In the genomic region with DNA sequence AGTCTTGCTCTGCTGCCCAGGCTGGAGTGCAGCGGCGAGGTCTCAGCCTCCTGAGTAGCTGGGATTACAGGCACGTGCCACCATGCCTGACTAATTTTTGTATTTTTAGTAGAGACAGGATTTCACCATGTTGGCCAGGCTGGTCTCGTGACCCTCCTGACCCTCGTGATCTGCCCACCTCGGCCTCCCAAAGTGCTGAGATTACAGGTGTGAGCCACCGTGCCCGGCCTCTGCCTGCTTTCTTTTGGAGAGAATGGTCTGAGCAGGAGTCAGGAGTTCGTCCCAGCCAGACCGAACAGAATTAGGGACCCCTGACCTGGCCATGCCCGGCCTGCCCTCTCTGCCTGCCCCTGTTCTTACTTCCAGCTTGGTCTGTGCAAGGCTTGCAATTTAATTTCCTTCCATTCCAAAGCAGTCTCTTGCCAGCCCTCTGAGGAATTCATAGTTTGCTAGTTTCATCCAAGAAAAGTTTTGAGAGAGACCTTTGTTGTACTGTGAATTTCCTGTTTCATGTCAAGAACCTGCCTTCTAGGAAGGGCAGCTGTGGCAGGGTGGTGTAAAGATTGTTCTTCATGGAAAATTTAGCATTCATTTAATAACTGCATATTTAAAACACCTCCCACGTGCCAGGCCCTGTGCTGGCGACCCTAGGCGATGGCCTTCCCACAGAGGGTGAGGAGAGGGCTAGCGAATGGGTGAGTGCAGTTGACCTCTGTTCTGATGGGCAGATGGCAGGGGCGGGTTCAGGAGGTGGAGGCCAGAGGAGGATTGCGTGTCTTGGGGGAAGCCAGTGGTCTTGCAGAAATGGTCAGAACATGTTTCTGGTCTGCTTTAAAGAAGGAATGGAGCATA, we compare ENCODE assay signal across 16 cellular contexts. TPM values are rescaled to one million over a fixed set of nuclear protein-coding genes. Genes with fewer than 3 reads are reported as not detected.
DNase-seq lines count a peak whose midpoint lies in the region; ATAC-seq and TF ChIP-seq lines count a peak whose summit lies in the region.
"Had no signal": no experiment of that assay in that cellular context is flagged by ENCODE, and none has a peak within 500 bp of the region (broad histone marks: within the 10 kb centered on the region; RNA-seq: fewer than 3 reads in every experiment).

No MANE protein-coding gene starts in this region.

- no peak overlapping the region for H2AFZ ChIP-seq in GM23338

- H3K79me2 ChIP-seq in GM23338 (replicated peaks; ENCODE audit: insufficient read depth): peaks cover 24% of the 10 kb centered on the region; the same call in 1 of the 2 replicates

- H3K36me3 Mint-ChIP-seq in endothelial cell (ENCODE audit: low read depth, unreplicated experiment) (peaks cover 3% of the 10 kb centered on the region), GM23338 (ENCODE audit: low read depth) (no peaks in the 10 kb centered on the region)

- in situ Hi-C loops in gastrocnemius medialis (cut with MboI; ENCODE audit: low sequenced_read_pairs in 4 of 4): loop anchor here in 3 of 4 donors (5.0 kb wide), 1 partner anchor 64 kb away; no protein-coding TSS in a partner anchor

- H3K4me2 ChIP-seq in GM23338: no peak overlapping the region

- H3K36me3 ChIP-seq in RWPE2 (ENCODE audit: low read depth): peaks cover 12% of the 10 kb centered on the region; the same call in 1 of the 2 replicates
- no peaks in the 10 kb centered on the region for H3K36me3 ChIP-seq in gastrocnemius medialis
- no peaks in the 10 kb centered on the region for H3K36me3 ChIP-seq in GM23338 (ENCODE audit: insufficient read depth)

- no peaks in the 10 kb centered on the region for H3K9me2 ChIP-seq in GM23338 (ENCODE audit: insufficient read depth)

- H3K4me3 ChIP-seq in RWPE2 (ENCODE audit: severe bottlenecking) (no peak overlapping the region), gastrocnemius medialis (no peak overlapping the region), GM23338 (no peak overlapping the region)

- no peak for TF ChIP-seq POLR2A in gastrocnemius medialis (IDR thresholded peaks at IDR 0.05)

- H3F3A ChIP-seq in GM23338 (replicated peaks; ENCODE audit: low read depth): no peaks in the 10 kb centered on the region

- H3K27ac ChIP-seq in RWPE2 (ENCODE audit: poor library complexity, severe bottlenecking): peak overlapping the region; percentile 14
- H3K27ac ChIP-seq in gastrocnemius medialis: peak overlapping the region; percentile 80 to 97 (median 94)
- H3K27ac ChIP-seq in GM23338 (ENCODE audit: low read depth): no peak overlapping the region

- no peak overlapping the region for H3K4me3 Mint-ChIP-seq in endothelial cell (ENCODE audit: unreplicated experiment)
- no peak overlapping the region for H3K4me3 Mint-ChIP-seq in GM23338

- intact Hi-C loops in gastrocnemius medialis (cut with DNase I; ENCODE audit: low total_unique reads): loop anchor here (2.0 kb wide), 1 partner anchor 203 kb away; the partner anchor contains the start of gene CFAP251

- ATAC-seq in RWPE2 (ENCODE audit: low read depth) (no peak), gastrocnemius medialis (no peak), GM23338 (no peak), HG03439 (IDR thresholded peaks at IDR 0.05; ENCODE audit: unreplicated experiment) (no peak), GM19023 (IDR thresholded peaks at IDR 0.05; ENCODE audit: unreplicated experiment) (no peak)
- ATAC-seq: right cardiac atrium had no signal

- TF ChIP-seq CTCF in RWPE2 (IDR thresholded peaks at IDR 0.05; ENCODE audit: poor library complexity, severe bottlenecking) (no peak), endothelial cell (IDR thresholded peaks at IDR 0.05; ENCODE audit: unreplicated experiment) (no peak), gastrocnemius medialis (IDR thresholded peaks at IDR 0.05 in 4 of 5, conservative IDR thresholded peaks at IDR 0.05 in 1 of 5) (no peak), GM23338 (conservative IDR thresholded peaks at IDR 0.05; ENCODE audit: low read depth in 2 of 2) (no peak)

- H3K27me3 ChIP-seq in RWPE2 (ENCODE audit: insufficient read depth, poor library complexity, severe bottlenecking): no peaks in the 10 kb centered on the region
- no peaks in the 10 kb centered on the region for H3K27me3 ChIP-seq in gastrocnemius medialis
- H3K27me3 ChIP-seq in GM23338 (ENCODE audit: insufficient read depth): no peaks in the 10 kb centered on the region

- H4K20me1 ChIP-seq in GM23338 (replicated peaks; ENCODE audit: insufficient read depth): no peaks in the 10 kb centered on the region; the same call in 1 of the 2 replicates

- H3K27me3 Mint-ChIP-seq in endothelial cell (ENCODE audit: unreplicated experiment) (peaks cover 6% of the 10 kb centered on the region), GM23338 (ENCODE audit: insufficient read depth, low read depth, poor library complexity) (peaks cover 9% of the 10 kb centered on the region)

- peak; percentile 21 for DNase-seq in D341Med (ENCODE audit: low spot score)
- no peak for DNase-seq in RWPE2 (ENCODE audit: low spot score)
- no peak for DNase-seq in endothelial cell (ENCODE audit: low spot score)
- peak in 1 of 2 donors; percentile 50 for DNase-seq in gastrocnemius medialis
- no peak for DNase-seq in NOMO-1 treated with dmso at 0.1 percent for 144 hours (lab: John Stamatoyannopoulos, UW; ENCODE audit: unreplicated experiment)
- DNase-seq in GM23338 (ENCODE audit: low spot score): no peak
- DNase-seq: GOT3, kidney glomerular epithelial cell, NCI-H510A had no signal

- H3K9me3 ChIP-seq in RWPE2 (ENCODE audit: severe bottlenecking) (no peaks in the 10 kb centered on the region), gastrocnemius medialis (no peaks in the 10 kb centered on the region)

- peak overlapping the region; percentile 36 for H3K27ac Mint-ChIP-seq in endothelial cell (ENCODE audit: unreplicated experiment)
- H3K27ac Mint-ChIP-seq in GM23338: no peak overlapping the region

- peaks cover 11% of the 10 kb centered on the region for H3K4me1 ChIP-seq in RWPE2 (ENCODE audit: insufficient read depth, poor library complexity, severe bottlenecking)
- H3K4me1 ChIP-seq in gastrocnemius medialis: peaks cover 57 to 78% of the 10 kb centered on the region in 2 donors
- H3K4me1 ChIP-seq in GM23338 (ENCODE audit: insufficient read depth): no peaks in the 10 kb centered on the region

- H3K4me1 Mint-ChIP-seq in endothelial cell (ENCODE audit: unreplicated experiment) (peaks cover 10% of the 10 kb centered on the region), GM23338 (peaks cover 18% of the 10 kb centered on the region)

- no peaks in the 10 kb centered on the region for H3K9me3 Mint-ChIP-seq in endothelial cell (ENCODE audit: unreplicated experiment)
- H3K9me3 Mint-ChIP-seq in GM23338: no peaks in the 10 kb centered on the region

TF ChIP-seq in GM23338, 12 proteins besides CTCF, POLR2A, EP300 and RAD21 (continues in another document):
- no peak for TF ChIP-seq ZNF331 (CRISPR knock-in tag; IDR thresholded peaks at IDR 0.05; ENCODE audit: low read depth)
- no peak for TF ChIP-seq EZH2phosphoT487 (IDR thresholded peaks at IDR 0.05; ENCODE audit: unreplicated experiment)
- TF ChIP-seq JUNB (IDR thresholded peaks at IDR 0.05; ENCODE audit: unreplicated experiment): no peak
- TF ChIP-seq NANOG (IDR thresholded peaks at IDR 0.05; ENCODE audit: borderline replicate concordance): no peak
- TF ChIP-seq POLR2AphosphoS5 (IDR thresholded peaks at IDR 0.05; ENCODE audit: low read depth): no peak
- no peak for TF ChIP-seq CREB1 (CRISPR knock-in tag; IDR thresholded peaks at IDR 0.05; ENCODE audit: low read depth)
- no peak for TF ChIP-seq STAT1 (IDR thresholded peaks at IDR 0.05; ENCODE audit: unreplicated experiment)

RNA-seq across cellular contexts. Expression of gene MLXIP, which starts 43.0 kb away (rescaled TPM):
- 63.3 TPM for total RNA-seq in endothelial cell (ENCODE audit: unreplicated experiment)
- total RNA-seq in gastrocnemius medialis: 10 to 100 TPM; 36.6 to 89.4 (median 79.7) TPM
- total RNA-seq in GM23338 (2014; rRNA removed; shearing (Covaris generic)): 20.5 and 23.0 TPM in 2 replicates
- polyA plus RNA-seq in GM23338 (2016; fragmentation: Nextera tagmentation; extraction: Ambion mirVana): 16.2 and 21.0 TPM in 2 replicates

RNA-seq across cellular contexts. Expression of gene IL31, which starts 52.5 kb away (rescaled TPM):
- not detected for total RNA-seq in endothelial cell (ENCODE audit: unreplicated experiment)
- total RNA-seq in gastrocnemius medialis: not detected
- total RNA-seq in GM23338 (2014; rRNA removed; shearing (Covaris generic)): not detected in 2 replicates
- polyA plus RNA-seq in GM23338 (2016; fragmentation: Nextera tagmentation; extraction: Ambion mirVana): not detected in 2 replicates
- total RNA-seq: cerebellum, epithelial cell of proximal tubule, LHCN-M2, myocyte, right cardiac atrium had no signal
- polyA plus RNA-seq: right cardiac atrium had no signal
